1 cellular context compared by ENCODE assay signal in the genomic region with DNA sequence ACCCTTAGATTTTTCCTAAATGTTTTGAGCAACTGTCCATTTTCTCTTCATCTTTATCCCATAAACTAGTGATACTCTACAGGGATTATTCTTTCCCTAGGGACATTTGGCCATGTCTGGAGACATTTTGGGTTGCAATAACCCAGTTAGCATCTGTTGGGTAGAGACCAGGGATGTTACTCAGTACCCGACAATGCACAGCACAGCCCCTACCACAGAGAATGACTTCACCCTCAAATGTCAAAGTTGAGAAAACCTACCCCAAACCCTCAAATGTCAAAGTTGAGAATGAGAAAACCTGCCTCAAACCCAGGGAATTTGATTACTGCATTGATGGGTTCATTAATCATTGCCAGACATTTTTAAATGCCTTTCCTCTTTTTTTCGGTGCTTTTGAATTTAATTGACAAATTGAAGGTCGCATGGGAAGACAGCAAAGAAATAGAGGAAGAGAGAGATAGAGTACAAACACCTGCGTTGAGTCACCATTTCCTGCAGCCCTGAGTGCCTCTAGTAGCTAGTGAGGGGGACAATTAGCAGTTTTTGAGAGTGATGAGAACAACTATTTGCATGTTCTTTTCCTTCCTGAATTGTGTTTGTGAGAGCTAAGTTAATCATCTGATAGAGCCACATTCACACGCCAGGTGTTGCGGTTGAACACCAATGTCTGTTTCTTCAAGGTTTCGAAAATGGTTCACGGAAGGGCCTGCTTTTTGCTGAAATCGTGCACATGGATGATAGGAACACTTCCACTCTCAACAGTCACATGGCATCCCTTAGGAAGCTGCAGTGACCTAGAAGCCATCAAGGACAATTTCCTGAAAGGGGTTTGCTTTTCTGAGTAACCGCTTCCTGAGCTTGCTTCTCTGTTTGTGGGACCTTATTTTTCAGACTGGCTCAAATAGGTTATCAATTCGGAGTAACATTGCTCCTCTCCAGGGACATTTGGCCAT.
TF ChIP-seq lines count a peak whose summit lies in the region.

No MANE protein-coding gene starts in this region.

TF ChIP-seq in HepG2, 621 proteins besides CTCF, POLR2A, EP300 and RAD21 (continued from another document):
- TF ChIP-seq, protein P1, sequence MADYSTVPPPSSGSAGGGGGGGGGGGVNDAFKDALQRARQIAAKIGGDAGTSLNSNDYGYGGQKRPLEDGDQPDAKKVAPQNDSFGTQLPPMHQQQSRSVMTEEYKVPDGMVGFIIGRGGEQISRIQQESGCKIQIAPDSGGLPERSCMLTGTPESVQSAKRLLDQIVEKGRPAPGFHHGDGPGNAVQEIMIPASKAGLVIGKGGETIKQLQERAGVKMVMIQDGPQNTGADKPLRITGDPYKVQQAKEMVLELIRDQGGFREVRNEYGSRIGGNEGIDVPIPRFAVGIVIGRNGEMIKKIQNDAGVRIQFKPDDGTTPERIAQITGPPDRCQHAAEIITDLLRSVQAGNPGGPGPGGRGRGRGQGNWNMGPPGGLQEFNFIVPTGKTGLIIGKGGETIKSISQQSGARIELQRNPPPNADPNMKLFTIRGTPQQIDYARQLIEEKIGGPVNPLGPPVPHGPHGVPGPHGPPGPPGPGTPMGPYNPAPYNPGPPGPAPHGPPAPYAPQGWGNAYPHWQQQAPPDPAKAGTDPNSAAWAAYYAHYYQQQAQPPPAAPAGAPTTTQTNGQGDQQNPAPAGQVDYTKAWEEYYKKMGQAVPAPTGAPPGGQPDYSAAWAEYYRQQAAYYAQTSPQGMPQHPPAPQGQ (CRISPR knock-in tag; IDR thresholded peaks at IDR 0.05; ENCODE audit: borderline replicate concordance), result no peak
- TF ChIP-seq ZNF839 (CRISPR knock-in tag; IDR thresholded peaks at IDR 0.05; ENCODE audit: borderline replicate concordance) (no peak), CEBPB (IDR thresholded peaks at IDR 0.05; ENCODE audit: borderline replicate concordance, low read depth, low read length) (no peak)
- TF ChIP-seq, protein P2, sequence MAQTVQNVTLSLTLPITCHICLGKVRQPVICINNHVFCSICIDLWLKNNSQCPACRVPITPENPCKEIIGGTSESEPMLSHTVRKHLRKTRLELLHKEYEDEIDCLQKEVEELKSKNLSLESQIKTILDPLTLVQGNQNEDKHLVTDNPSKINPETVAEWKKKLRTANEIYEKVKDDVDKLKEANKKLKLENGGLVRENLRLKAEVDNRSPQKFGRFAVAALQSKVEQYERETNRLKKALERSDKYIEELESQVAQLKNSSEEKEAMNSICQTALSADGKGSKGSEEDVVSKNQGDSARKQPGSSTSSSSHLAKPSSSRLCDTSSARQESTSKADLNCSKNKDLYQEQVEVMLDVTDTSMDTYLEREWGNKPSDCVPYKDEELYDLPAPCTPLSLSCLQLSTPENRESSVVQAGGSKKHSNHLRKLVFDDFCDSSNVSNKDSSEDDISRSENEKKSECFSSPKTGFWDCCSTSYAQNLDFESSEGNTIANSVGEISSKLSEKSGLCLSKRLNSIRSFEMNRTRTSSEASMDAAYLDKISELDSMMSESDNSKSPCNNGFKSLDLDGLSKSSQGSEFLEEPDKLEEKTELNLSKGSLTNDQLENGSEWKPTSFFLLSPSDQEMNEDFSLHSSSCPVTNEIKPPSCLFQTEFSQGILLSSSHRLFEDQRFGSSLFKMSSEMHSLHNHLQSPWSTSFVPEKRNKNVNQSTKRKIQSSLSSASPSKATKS (CRISPR knock-in tag; IDR thresholded peaks at IDR 0.05), result no peak
